ENCODE assay signal across 8 cellular contexts in genomic region chr4:135824759-135825331, GRCh38.
"Had no signal": no experiment of that assay in that cellular context is flagged by ENCODE, and none has a peak within 500 bp of the region (broad histone marks: within the 10 kb centered on the region; RNA-seq: fewer than 3 reads in every experiment).

No MANE protein-coding gene starts in this region.

- H3K27ac ChIP-seq: GM23248 had no signal

- H3K27ac Mint-ChIP-seq: HFFc6 had no signal

- H3K9ac ChIP-seq: GM23248 had no signal

- H3K4me3 Mint-ChIP-seq: HFFc6 had no signal

- DNase-seq: GM23248, GOT3, H7, HFFc6, IMR-90 had no signal

- H3K4me3 ChIP-seq: GM23248, HAP-1, K562 had no signal

- H3K36me3 ChIP-seq: HAP-1 had no signal

- H2AFZ ChIP-seq: GM23248 had no signal

- H3K9me3 ChIP-seq: HAP-1 had no signal

- ATAC-seq: HCT116, K562 had no signal

- H3K4me1 ChIP-seq: HAP-1 had no signal
